Comparison of ENCODE assay signal across 1 cellular context in genomic region chr12:75765170-75766059, GRCh38.
TF ChIP-seq lines count a peak whose summit lies in the region.

No MANE protein-coding gene starts in this region.

TF ChIP-seq in SK-N-SH treated with all-trans-retinoic acid at 6 μM for 48 hours, 23 proteins besides CTCF, POLR2A, EP300 and RAD21 (continued from another document):
- TF ChIP-seq POU6F1 (CRISPR knock-in tag; IDR thresholded peaks at IDR 0.05; ENCODE audit: borderline replicate concordance, low read depth) (no peak), CSDC2 (CRISPR knock-in tag; IDR thresholded peaks at IDR 0.05) (no peak), TOX (CRISPR knock-in tag; IDR thresholded peaks at IDR 0.05; ENCODE audit: borderline replicate concordance) (no peak), ZFP30 (CRISPR knock-in tag; IDR thresholded peaks at IDR 0.05) (no peak), PPARA (CRISPR knock-in tag; IDR thresholded peaks at IDR 0.05; ENCODE audit: borderline replicate concordance) (no peak), CSRNP3 (CRISPR knock-in tag; IDR thresholded peaks at IDR 0.05) (no peak), ZNF70 (CRISPR knock-in tag; IDR thresholded peaks at IDR 0.05) (no peak), BACH2 (CRISPR knock-in tag; IDR thresholded peaks at IDR 0.05; ENCODE audit: borderline replicate concordance) (no peak), ISL1 (CRISPR knock-in tag; IDR thresholded peaks at IDR 0.05) (no peak)
- TF ChIP-seq, protein P1, sequence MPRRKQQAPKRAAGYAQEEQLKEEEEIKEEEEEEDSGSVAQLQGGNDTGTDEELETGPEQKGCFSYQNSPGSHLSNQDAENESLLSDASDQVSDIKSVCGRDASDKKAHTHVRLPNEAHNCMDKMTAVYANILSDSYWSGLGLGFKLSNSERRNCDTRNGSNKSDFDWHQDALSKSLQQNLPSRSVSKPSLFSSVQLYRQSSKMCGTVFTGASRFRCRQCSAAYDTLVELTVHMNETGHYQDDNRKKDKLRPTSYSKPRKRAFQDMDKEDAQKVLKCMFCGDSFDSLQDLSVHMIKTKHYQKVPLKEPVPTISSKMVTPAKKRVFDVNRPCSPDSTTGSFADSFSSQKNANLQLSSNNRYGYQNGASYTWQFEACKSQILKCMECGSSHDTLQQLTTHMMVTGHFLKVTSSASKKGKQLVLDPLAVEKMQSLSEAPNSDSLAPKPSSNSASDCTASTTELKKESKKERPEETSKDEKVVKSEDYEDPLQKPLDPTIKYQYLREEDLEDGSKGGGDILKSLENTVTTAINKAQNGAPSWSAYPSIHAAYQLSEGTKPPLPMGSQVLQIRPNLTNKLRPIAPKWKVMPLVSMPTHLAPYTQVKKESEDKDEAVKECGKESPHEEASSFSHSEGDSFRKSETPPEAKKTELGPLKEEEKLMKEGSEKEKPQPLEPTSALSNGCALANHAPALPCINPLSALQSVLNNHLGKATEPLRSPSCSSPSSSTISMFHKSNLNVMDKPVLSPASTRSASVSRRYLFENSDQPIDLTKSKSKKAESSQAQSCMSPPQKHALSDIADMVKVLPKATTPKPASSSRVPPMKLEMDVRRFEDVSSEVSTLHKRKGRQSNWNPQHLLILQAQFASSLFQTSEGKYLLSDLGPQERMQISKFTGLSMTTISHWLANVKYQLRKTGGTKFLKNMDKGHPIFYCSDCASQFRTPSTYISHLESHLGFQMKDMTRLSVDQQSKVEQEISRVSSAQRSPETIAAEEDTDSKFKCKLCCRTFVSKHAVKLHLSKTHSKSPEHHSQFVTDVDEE (CRISPR knock-in tag; IDR thresholded peaks at IDR 0.05): no peak
